15 cellular contexts compared by ENCODE assay signal in genomic region chr14:61934385-61934784, GRCh38.
DNase-seq lines count a peak whose midpoint lies in the region; ATAC-seq and TF ChIP-seq lines count a peak whose summit lies in the region.
"Had no signal": no experiment of that assay in that cellular context is flagged by ENCODE, and none has a peak within 500 bp of the region (broad histone marks: within the 10 kb centered on the region; RNA-seq: fewer than 3 reads in every experiment).

No MANE protein-coding gene starts in this region.

- TF ChIP-seq CTCF in RWPE2 (IDR thresholded peaks at IDR 0.05; ENCODE audit: poor library complexity, severe bottlenecking): no peak
- TF ChIP-seq CTCF in fibroblast of pulmonary artery (IDR thresholded peaks at IDR 0.05; ENCODE audit: low read length, missing control alignments): no peak
- TF ChIP-seq CTCF in sigmoid colon (IDR thresholded peaks at IDR 0.05): no peak

- H3K4me3 ChIP-seq in ACC112 (ENCODE audit: low read depth, low read length) (no peak overlapping the region), RWPE2 (ENCODE audit: severe bottlenecking) (no peak overlapping the region), fibroblast of pulmonary artery (replicated peaks; ENCODE audit: low read depth, low read length) (no peak overlapping the region), Karpas-422 (ENCODE audit: low read length) (no peak overlapping the region), sigmoid colon (no peak overlapping the region)

- H3K79me2 ChIP-seq in ACC112 (ENCODE audit: control insufficient read depth, insufficient read depth, low read length, unreplicated experiment) (no peaks in the 10 kb centered on the region), Karpas-422 (ENCODE audit: low read length) (no peaks in the 10 kb centered on the region)

- H3K9me3 ChIP-seq in RWPE2 (ENCODE audit: severe bottlenecking) (no peaks in the 10 kb centered on the region), Karpas-422 (ENCODE audit: low read length) (no peaks in the 10 kb centered on the region), sigmoid colon (no peaks in the 10 kb centered on the region)

- H3K4me1 ChIP-seq in ACC112 (ENCODE audit: control insufficient read depth, insufficient read depth, low read length, unreplicated experiment): peaks cover 17% of the 10 kb centered on the region
- H3K4me1 ChIP-seq in RWPE2 (ENCODE audit: insufficient read depth, poor library complexity, severe bottlenecking): peaks cover 18% of the 10 kb centered on the region
- peaks cover 20% of the 10 kb centered on the region for H3K4me1 ChIP-seq in Karpas-422 (ENCODE audit: low read length)
- no peaks in the 10 kb centered on the region for H3K4me1 ChIP-seq in sigmoid colon

- DNase-seq in EL: peak; percentile 96
- no peak for DNase-seq in RWPE2 (ENCODE audit: low spot score)
- peak; percentile 57 for DNase-seq in fibroblast of pulmonary artery (ENCODE audit: low read depth)
- DNase-seq in Karpas-422: no peak
- DNase-seq in hippocampal formation (lab: John Stamatoyannopoulos, UW): no peak
- no peak for DNase-seq in sigmoid colon
- DNase-seq: activated T-cell treated with anti-CD3 and anti-CD28 coated beads, Interleukin-2, amount 50 U/mL, for 24 hours; caudate nucleus; CD4-positive, CD25-positive, alpha-beta regulatory T cell; erythroblast; NCI-H1048; NCI-H69; SHP77 had no signal

- H2AFZ ChIP-seq in ACC112 (ENCODE audit: low read length, unreplicated experiment): peak overlapping the region; percentile 39
- no peak overlapping the region for H2AFZ ChIP-seq in Karpas-422 (ENCODE audit: low read length)

- no peak for TF ChIP-seq POLR2A in sigmoid colon (IDR thresholded peaks at IDR 0.05)

- WGBS in sigmoid colon, 2 donors: 58 to 79% methylated on average over 3 of the region's 3 CpGs

- H4K20me1 ChIP-seq in Karpas-422 (ENCODE audit: insufficient read depth, low read depth, low read length): no peaks in the 10 kb centered on the region

- ATAC-seq in RWPE2 (ENCODE audit: low read depth) (peak; percentile 97), GM21367 (IDR thresholded peaks at IDR 0.05; ENCODE audit: unreplicated experiment) (no peak)

- intact Hi-C loops in sigmoid colon (cut with DNase I): no loop called here

- H3K27me3 ChIP-seq in ACC112 (ENCODE audit: insufficient read depth, low read length) (no peaks in the 10 kb centered on the region), RWPE2 (ENCODE audit: insufficient read depth, poor library complexity, severe bottlenecking) (no peaks in the 10 kb centered on the region), Karpas-422 (ENCODE audit: low read length) (no peaks in the 10 kb centered on the region), sigmoid colon (no peaks in the 10 kb centered on the region)

- H3K36me3 ChIP-seq in ACC112 (ENCODE audit: insufficient read depth, low read length) (no peaks in the 10 kb centered on the region), RWPE2 (ENCODE audit: low read depth) (no peaks in the 10 kb centered on the region), Karpas-422 (ENCODE audit: insufficient read depth, low read length) (peaks cover 4% of the 10 kb centered on the region; the same call in 1 of the 2 replicates), sigmoid colon (no peaks in the 10 kb centered on the region)

- peak overlapping the region; percentile 85 for H3K27ac ChIP-seq in ACC112 (ENCODE audit: low read depth, low read length)
- H3K27ac ChIP-seq in RWPE2 (ENCODE audit: poor library complexity, severe bottlenecking): peak overlapping the region; percentile 59
- H3K27ac ChIP-seq in Karpas-422 (ENCODE audit: low read length): no peak overlapping the region
- no peak overlapping the region for H3K27ac ChIP-seq in sigmoid colon

- no peak overlapping the region for H3K4me2 ChIP-seq in Karpas-422 (ENCODE audit: low read depth, low read length, poor library complexity, severe bottlenecking)

- no peaks in the 10 kb centered on the region for H3K9me2 ChIP-seq in Karpas-422 (replicated peaks; ENCODE audit: insufficient read depth, low read length)

- no peak overlapping the region for H3K9ac ChIP-seq in Karpas-422 (ENCODE audit: low read length)

- TF ChIP-seq EP300 in sigmoid colon (IDR thresholded peaks at IDR 0.05): no peak

Comparison
In these comparisons a context has a peak if more than half of its experiments do, and no peak if none do; other contexts are left out.
1. H3K27ac ChIP-seq: peak in ACC112 (single experiment) and RWPE2 (single experiment); none in Karpas-422 (single experiment) and sigmoid colon (0 of 4).
2. DNase-seq: peak in EL (single experiment) and fibroblast of pulmonary artery (single experiment); none in RWPE2 (single experiment), Karpas-422 (single experiment), hippocampal formation (0 of 2) and sigmoid colon (single experiment).